8 cellular contexts compared by ENCODE assay signal in the genomic region with DNA sequence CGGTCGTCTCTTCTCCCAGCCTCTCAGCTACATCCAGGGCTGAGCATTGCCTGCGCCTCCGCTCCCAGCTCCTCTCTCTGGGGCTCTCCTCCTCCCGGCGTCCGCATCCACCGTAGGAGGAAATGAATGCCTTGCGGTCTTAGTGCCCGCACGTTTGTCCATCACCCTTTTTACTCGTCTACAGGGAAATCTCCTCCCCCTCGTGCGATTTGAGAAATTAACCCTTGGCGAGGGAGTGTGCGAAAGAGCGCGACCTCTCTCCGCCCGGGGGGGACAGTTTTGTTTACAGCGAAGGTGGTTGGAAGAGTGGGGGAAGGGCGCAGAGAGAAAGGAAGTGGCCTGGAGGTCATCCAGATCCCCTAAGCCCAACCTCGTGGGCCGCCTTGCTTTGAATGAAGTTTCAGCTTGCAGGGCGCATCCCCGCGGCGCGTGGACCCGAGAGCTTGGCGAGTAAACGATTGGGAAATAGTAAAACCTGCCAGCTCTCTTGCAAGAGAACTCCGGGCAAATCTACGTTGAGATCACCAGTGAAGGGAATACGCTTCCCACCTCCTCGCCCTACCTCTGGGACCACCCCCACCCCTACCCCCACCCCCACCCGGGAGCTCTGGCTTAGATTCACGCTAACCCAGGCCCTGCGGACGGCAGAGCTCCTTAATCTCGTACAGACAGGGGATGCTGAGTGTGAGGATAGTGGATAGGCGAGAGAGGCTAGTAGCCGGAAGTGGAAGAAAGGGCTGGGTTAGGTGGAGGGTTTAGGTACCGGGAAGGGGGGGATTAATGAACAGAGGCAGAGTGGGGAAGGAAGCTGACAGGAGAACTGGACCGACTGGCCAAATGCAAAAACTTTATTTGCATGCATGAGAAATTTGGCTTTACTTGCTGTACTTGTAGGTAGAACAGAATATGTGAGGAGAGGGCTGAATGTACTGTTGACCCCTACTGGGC. TPM values are rescaled to one million over a fixed set of nuclear protein-coding genes. Genes with fewer than 3 reads are reported as not detected.
A peak's percentile ranks its signal among the peaks of the same experiment; 100 is the strongest.
DNase-seq lines count a peak whose midpoint lies in the region; ATAC-seq and TF ChIP-seq lines count a peak whose summit lies in the region.

A gene with protein sequence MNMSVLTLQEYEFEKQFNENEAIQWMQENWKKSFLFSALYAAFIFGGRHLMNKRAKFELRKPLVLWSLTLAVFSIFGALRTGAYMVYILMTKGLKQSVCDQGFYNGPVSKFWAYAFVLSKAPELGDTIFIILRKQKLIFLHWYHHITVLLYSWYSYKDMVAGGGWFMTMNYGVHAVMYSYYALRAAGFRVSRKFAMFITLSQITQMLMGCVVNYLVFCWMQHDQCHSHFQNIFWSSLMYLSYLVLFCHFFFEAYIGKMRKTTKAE (minus strand): TSS at position 144 of the 948 bp plus-strand sequence. CDS start 280 bp downstream, outside the sequence.

- WGBS in heart left ventricle, 4 donors = 1 to 2% (median 1%) methylated on average over 42 to 45 of the region's 45 CpGs
- 1% methylated on average over 45 of the region's 45 CpGs for WGBS in ovary, 3 donors
- 1% methylated on average over 45 of the region's 45 CpGs for WGBS in aorta, 2 donors

- H3K4me1 ChIP-seq in heart left ventricle = peaks cover 0 to 30% (median 4%) of the 10 kb centered on the region in 12 donors
- H3K4me1 ChIP-seq in ovary (ENCODE audit: insufficient read depth) = peaks cover 1% of the 10 kb centered on the region
- H3K4me1 ChIP-seq in aorta (ENCODE audit: control insufficient read depth in 1 of 2, insufficient read depth in 2 of 2, low read length in 2 of 2) = no peaks in the 10 kb centered on the region

- intact Hi-C loops in heart left ventricle (cut with DNase I) = loop anchor here in 5 of 10 donors (5.0 to 10.0 kb wide), 3 partner anchors 146 to 316 kb away; no protein-coding TSS in a partner anchor
- intact Hi-C loops in ovary (cut with DNase I) = no loop called here
- intact Hi-C loops in aorta (cut with DNase I) = no loop called here

- TF ChIP-seq CTCF in heart left ventricle (IDR thresholded peaks at IDR 0.05) = no peak
- no peak for TF ChIP-seq CTCF in ovary (IDR thresholded peaks at IDR 0.05)

- peak within 1 kb of the TSS in 9 of 12 donors; percentile 43 to 90 (median 84) for H3K27ac ChIP-seq in heart left ventricle
- no peak within 1 kb of the TSS for H3K27ac ChIP-seq in ovary
- H3K27ac ChIP-seq in aorta (ENCODE audit: low read depth in 1 of 2, low read length in 2 of 2) = no peak within 1 kb of the TSS

- in situ Hi-C loops in KBM-7 (cut with MboI; ENCODE audit: low pct_unique_long_range_greater_than_20kb, low sequenced_read_pairs) = no loop called here

- TF ChIP-seq POLR2A in Raji (IDR thresholded peaks at IDR 0.05; ENCODE audit: insufficient read depth, low read depth, low read length) = peak; percentile 61
- no peak for TF ChIP-seq POLR2A in heart left ventricle (IDR thresholded peaks at IDR 0.05)
- TF ChIP-seq POLR2A in ovary (IDR thresholded peaks at IDR 0.05) = no peak

- ATAC-seq in heart left ventricle = peak; percentile 34 to 71 (median 63)
- peak; percentile 65 for ATAC-seq in aorta (ENCODE audit: low FRiP score)

- DNase-seq in activated gamma-delta T cell treated with Interleukin-2 at 50 U/mL for 16 hours (peak; percentile 13), activated gamma-delta T cell (lab: John Stamatoyannopoulos, UW) (no peak), KBM-7 (peak; percentile 84), amniotic epithelial cell (ENCODE audit: low read depth) (peak; percentile 94), heart left ventricle (peak; percentile 37 to 71 (median 48)), ovary (peak; percentile 41 to 66 (median 59)), aorta (peak; percentile 65 to 85)

- no peaks in the 10 kb centered on the region for H3K9me3 ChIP-seq in heart left ventricle
- H3K9me3 ChIP-seq in ovary = no peaks in the 10 kb centered on the region
- H3K9me3 ChIP-seq in aorta (ENCODE audit: control insufficient read depth, low read length) = no peaks in the 10 kb centered on the region

- no peak for TF ChIP-seq EP300 in ovary (IDR thresholded peaks at IDR 0.05)

- peak within 1 kb of the TSS; percentile 66 to 96 (median 87) for H3K4me3 ChIP-seq in heart left ventricle
- peak within 1 kb of the TSS; percentile 74 for H3K4me3 ChIP-seq in ovary
- peak within 1 kb of the TSS; percentile 38 to 65 for H3K4me3 ChIP-seq in aorta (ENCODE audit: low read length in 2 of 2)

- peaks cover 0 to 5% (median 0%) of the 10 kb centered on the region in 9 donors for H3K27me3 ChIP-seq in heart left ventricle
- H3K27me3 ChIP-seq in ovary = no peaks in the 10 kb centered on the region
- no peaks in the 10 kb centered on the region for H3K27me3 ChIP-seq in aorta (ENCODE audit: control insufficient read depth in 1 of 2, insufficient read depth in 2 of 2, low read length in 1 of 2)

- H3K36me3 ChIP-seq in heart left ventricle (no peaks in the 10 kb centered on the region), ovary (no peaks in the 10 kb centered on the region), aorta (ENCODE audit: control insufficient read depth in 1 of 2, insufficient read depth in 2 of 2, low read length in 1 of 2) (no peaks in the 10 kb centered on the region)

RNA-seq across cellular contexts. Expression of the gene that starts here (rescaled TPM):
- total RNA-seq in heart left ventricle (1 to 10 TPM in 8 of 9 donors, under 1 TPM in 1; 0.50 to 7.6 (median 2.9) TPM), ovary (10 to 100 TPM in 1 of 7 donors, 1 to 10 TPM in 5, under 1 TPM in 1; 0.36 to 10.4 (median 3.6) TPM), aorta (1 to 10 TPM; 3.9 to 6.5 TPM)
- polyA plus RNA-seq in heart left ventricle (10 to 100 TPM in 1 of 2 donors, 1 to 10 TPM in 1; 1.2 to 22.4 TPM), ovary (1 to 10 TPM; 1.2 to 7.0 TPM), aorta (1 to 10 TPM in 1 of 2 donors, under 1 TPM in 1; 0.25 to 1.4 TPM)

Comparison
In these comparisons a context has a peak if more than half of its experiments do, and no peak if none do; other contexts are left out.
1. H3K27ac ChIP-seq: peak in heart left ventricle (9 of 12); none in ovary (0 of 2) and aorta (0 of 2).
2. Peak in every context shown above with its lines, with median percentiles within 50 percentile points of each other: H3K4me3 ChIP-seq.